32 cellular contexts compared by ENCODE assay signal in the genomic region with DNA sequence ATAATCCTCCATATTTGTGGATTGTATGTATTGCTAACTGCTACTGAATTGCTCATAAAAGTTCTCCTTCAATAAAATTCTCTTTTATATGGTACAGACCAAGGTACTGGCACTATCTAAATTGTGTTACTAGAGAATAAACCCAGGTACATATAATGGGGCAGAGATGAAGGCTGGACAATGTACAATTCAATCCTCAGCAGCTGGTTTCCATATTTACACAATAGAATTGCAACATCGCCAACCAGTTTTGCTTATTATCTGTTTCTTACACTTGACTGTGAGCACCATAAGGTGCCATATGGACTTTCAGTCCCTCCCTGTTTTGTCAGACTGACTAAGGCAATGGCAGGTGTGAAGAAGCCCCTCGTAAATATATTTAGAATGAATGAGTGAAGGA. TPM values are rescaled to one million over a fixed set of nuclear protein-coding genes. Genes with fewer than 3 reads are reported as not detected.
DNase-seq lines count a peak whose midpoint lies in the region; ATAC-seq, FAIRE-seq and TF ChIP-seq lines count a peak whose summit lies in the region.
"Had no signal": no experiment of that assay in that cellular context is flagged by ENCODE, and none has a peak within 500 bp of the region (broad histone marks: within the 10 kb centered on the region; RNA-seq: fewer than 3 reads in every experiment).

No MANE protein-coding gene starts in this region.

- peak overlapping the region; percentile 72 for H3K27ac ChIP-seq in GM23248
- peak overlapping the region; percentile 76 for H3K27ac ChIP-seq in keratinocyte (ENCODE audit: control insufficient read depth, insufficient read depth, low read length)
- H3K27ac ChIP-seq: 22Rv1, psoas muscle had no signal

- H3K27me3 ChIP-seq in GM23248 (replicated peaks; ENCODE audit: insufficient read depth) (no peaks in the 10 kb centered on the region), keratinocyte (ENCODE audit: control insufficient read depth, extremely low read depth, insufficient read depth, low read length) (no peaks in the 10 kb centered on the region)
- H3K27me3 ChIP-seq: esophagus squamous epithelium, MG63 had no signal

- H3K4me2 ChIP-seq in GM23248 (ENCODE audit: unreplicated experiment) = peak overlapping the region; percentile 31
- no peak overlapping the region for H3K4me2 ChIP-seq in keratinocyte (ENCODE audit: control insufficient read depth, extremely low read depth, insufficient read depth, low read depth, low read length)

- H3K36me3 ChIP-seq in GM23248 (ENCODE audit: low read depth) (no peaks in the 10 kb centered on the region), keratinocyte (ENCODE audit: control insufficient read depth in 2 of 2, extremely low read depth in 1 of 2, insufficient read depth in 2 of 2, low read length in 2 of 2) (no peaks in the 10 kb centered on the region)
- H3K36me3 ChIP-seq: esophagus squamous epithelium had no signal

- H2AFZ ChIP-seq in GM23248 (no peak overlapping the region), keratinocyte (ENCODE audit: control insufficient read depth, low read length) (no peak overlapping the region)

- H4K20me1 ChIP-seq in GM23248 (ENCODE audit: insufficient read depth) (no peaks in the 10 kb centered on the region), keratinocyte (ENCODE audit: control insufficient read depth, extremely low read depth, insufficient read depth, low read length) (no peaks in the 10 kb centered on the region)

- peak; percentile 38 for DNase-seq in DMS 273 (lab: John Stamatoyannopoulos, UW; ENCODE audit: unreplicated experiment)
- DNase-seq in DMS 273 treated with DMSO at 0.1 percent for 48 hours (lab: John Stamatoyannopoulos, UW) = no peak
- DNase-seq in GM23248 = no peak
- peak; percentile 20 for DNase-seq in NCI-H774 (lab: John Stamatoyannopoulos, UW)
- DNase-seq in keratinocyte (ENCODE audit: low read depth, low spot score) = no peak
- DNase-seq in GDM1 (lab: John Stamatoyannopoulos, UW) = no peak
- DNase-seq in superior temporal gyrus (ENCODE audit: extremely low spot score) = no peak
- DNase-seq: activated CD4-positive, alpha-beta memory T cell treated with anti-CD3 and anti-CD28 coated beads, Interleukin-2, amount 10 ng/mL, durations not matched to agents 7 days and 5 days; activated CD8-positive, alpha-beta memory T cell treated with anti-CD3 and anti-CD28 coated beads, Interleukin-2, amount 50 U/mL, for 4 hours; activated naive CD4-positive, alpha-beta T cell treated with Interleukin-2 at 50 U/mL for 16 hours; C1 segment of cervical spinal cord; dermis blood vessel endothelial cell; esophagus squamous epithelium; foreskin melanocyte; MG63; midbrain; natural killer cell; NCI-H1105 treated with DMSO at 0.1 percent for 48 hours; NCI-H2081; NCI-H446 treated with DMSO at 0.1 percent for 48 hours; occipital lobe; psoas muscle; SIG-M5; stimulated activated CD4-positive, alpha-beta T cell treated with anti-CD3 and anti-CD28 coated beads, Interleukin-15, amount 100 ng/mL, for 24 hours; stimulated activated naive B cell treated with anti-CD40 and anti-IgM and Interleukin-4, amounts not matched to agents 10 μg/mL and 1 μg/mL and 100 μg/mL, for 72 hours; substantia nigra; SW 1271 had no signal

- ATAC-seq in GM18907 (IDR thresholded peaks at IDR 0.05; ENCODE audit: unreplicated experiment) = no peak
- ATAC-seq: K562; natural killer cell; psoas muscle; stimulated activated naive B cell treated with anti-CD40 and anti-IgM and Interleukin-4, amounts not matched to agents 10 μg/mL and 1 μg/mL and 100 μg/mL, for 72 hours had no signal

- WGBS in GM23248 (ENCODE audit: low coverage in 1 of 2, low lambda C conversion rate in 2 of 2, missing lambda C conversion rate in 2 of 2), 2 experiments = 98 to 100% methylated on average over 2 of the region's 2 CpGs

- H3K9me1 ChIP-seq in keratinocyte (ENCODE audit: control insufficient read depth, extremely low read depth, insufficient read depth, low read length) = no peaks in the 10 kb centered on the region

- peaks cover 52% of the 10 kb centered on the region for H3K4me1 ChIP-seq in GM23248 (ENCODE audit: insufficient read depth)
- H3K4me1 ChIP-seq in keratinocyte (ENCODE audit: control insufficient read depth, extremely low read depth, insufficient read depth, low read length) = peaks cover 45% of the 10 kb centered on the region
- H3K4me1 ChIP-seq: psoas muscle had no signal

- H3K4me3 ChIP-seq in GM23248 (no peak overlapping the region), keratinocyte (ENCODE audit: control insufficient read depth in 2 of 3, extremely low read depth in 1 of 3, insufficient read depth in 2 of 3, low read depth in 1 of 3, low read length in 3 of 3) (no peak overlapping the region)
- H3K4me3 ChIP-seq: esophagus squamous epithelium, K562, MG63, psoas muscle had no signal

- H3K9me3 ChIP-seq in GM23248 (ENCODE audit: low read depth) (no peaks in the 10 kb centered on the region), keratinocyte (ENCODE audit: control insufficient read depth, low read depth, low read length) (no peaks in the 10 kb centered on the region)
- H3K9me3 ChIP-seq: esophagus squamous epithelium, MG63, psoas muscle had no signal

- in situ Hi-C loops in GM23248 (cut with MboI) = no loop called here

- H3K9me2 ChIP-seq in GM23248 (ENCODE audit: insufficient read depth) = no peaks in the 10 kb centered on the region

- no peak for FAIRE-seq in keratinocyte (lab: Jason Lieb, UNC)
- FAIRE-seq: HTR-8/SVneo, K562, RCC 7860 had no signal

- H3K79me2 ChIP-seq in GM23248 (ENCODE audit: insufficient read depth) (peaks cover 95% of the 10 kb centered on the region), keratinocyte (ENCODE audit: control insufficient read depth, insufficient read depth, low read length) (peaks cover 36% of the 10 kb centered on the region)

- peaks cover 48% of the 10 kb centered on the region for H3F3A ChIP-seq in GM23248 (ENCODE audit: insufficient read depth)

- TF ChIP-seq CTCF in keratinocyte (optimal IDR thresholded peaks at IDR 0.05 in 1 of 3, IDR thresholded peaks at IDR 0.05 in 1 of 3, conservative IDR thresholded peaks at IDR 0.05 in 1 of 3; ENCODE audit: extremely low read depth in 1 of 3, insufficient read depth in 2 of 3, low read length in 3 of 3) = no peak

- H3K9ac ChIP-seq in GM23248 (no peak overlapping the region), keratinocyte (ENCODE audit: control insufficient read depth, extremely low read depth, insufficient read depth, low read length) (no peak overlapping the region)

- dilution Hi-C loops in keratinocyte (cut with MboI; ENCODE audit: extremely low pct_ligation_motif_present, low sequenced_read_pairs) = no loop called here

RNA-seq across cellular contexts. Expression of a gene that starts 18.1 kb away (rescaled TPM):
- total RNA-seq in GM23248 (2014; rRNA removed; shearing (Covaris generic)) = 98.4 and 146 TPM in 2 replicates
- polyA plus RNA-seq in GM23248 (2016; fragmentation: Nextera tagmentation; extraction: Ambion mirVana) (33.8 and 34.8 TPM in 2 replicates), keratinocyte (10.7 to 21.2 TPM (median 11.3 TPM) in 3 replicates)
- 7.6 TPM for polyA plus RNA-seq in keratinocyte (2011; ENCODE audit: low read depth)
- polyA plus RNA-seq in keratinocyte (2011; cell fraction: cytosol; rRNA removed) = 8.4 and 15.4 TPM in 2 replicates
- polyA plus RNA-seq in keratinocyte (2011; cell fraction: nucleus; rRNA removed) = 9.6 and 10.9 TPM in 2 replicates
- polyA plus RNA-seq in keratinocyte (2012; ENCODE audit: low replicate concordance) = 8.3 and 12.1 TPM in 2 replicates
- 7.1 to 27.5 TPM (median 15.6 TPM) in 3 replicates for polyA minus RNA-seq in keratinocyte
- 49.3 TPM for polyA minus RNA-seq in keratinocyte (2011; cell fraction: cytosol; rRNA and poly(A)+ RNA removed)
- 16.0 and 29.9 TPM in 2 replicates for polyA minus RNA-seq in keratinocyte (2011; cell fraction: nucleus; rRNA and poly(A)+ RNA removed)
- total RNA-seq: activated CD4-positive, alpha-beta memory T cell treated with anti-CD3 and anti-CD28 coated beads, Interleukin-2, amount 10 ng/mL, durations not matched to agents 7 days and 5 days; natural killer cell had no signal

Comparison
In these comparisons a context has a peak if more than half of its experiments do, and no peak if none do; other contexts are left out.
1. DNase-seq: peak in DMS 273 (single experiment) and NCI-H774 (single experiment); none in DMS 273 treated with DMSO at 0.1 percent for 48 hours (single experiment), GM23248 (single experiment), keratinocyte (single experiment), GDM1 (single experiment) and superior temporal gyrus (single experiment).